1 cellular context compared by ENCODE assay signal in the genomic region with DNA sequence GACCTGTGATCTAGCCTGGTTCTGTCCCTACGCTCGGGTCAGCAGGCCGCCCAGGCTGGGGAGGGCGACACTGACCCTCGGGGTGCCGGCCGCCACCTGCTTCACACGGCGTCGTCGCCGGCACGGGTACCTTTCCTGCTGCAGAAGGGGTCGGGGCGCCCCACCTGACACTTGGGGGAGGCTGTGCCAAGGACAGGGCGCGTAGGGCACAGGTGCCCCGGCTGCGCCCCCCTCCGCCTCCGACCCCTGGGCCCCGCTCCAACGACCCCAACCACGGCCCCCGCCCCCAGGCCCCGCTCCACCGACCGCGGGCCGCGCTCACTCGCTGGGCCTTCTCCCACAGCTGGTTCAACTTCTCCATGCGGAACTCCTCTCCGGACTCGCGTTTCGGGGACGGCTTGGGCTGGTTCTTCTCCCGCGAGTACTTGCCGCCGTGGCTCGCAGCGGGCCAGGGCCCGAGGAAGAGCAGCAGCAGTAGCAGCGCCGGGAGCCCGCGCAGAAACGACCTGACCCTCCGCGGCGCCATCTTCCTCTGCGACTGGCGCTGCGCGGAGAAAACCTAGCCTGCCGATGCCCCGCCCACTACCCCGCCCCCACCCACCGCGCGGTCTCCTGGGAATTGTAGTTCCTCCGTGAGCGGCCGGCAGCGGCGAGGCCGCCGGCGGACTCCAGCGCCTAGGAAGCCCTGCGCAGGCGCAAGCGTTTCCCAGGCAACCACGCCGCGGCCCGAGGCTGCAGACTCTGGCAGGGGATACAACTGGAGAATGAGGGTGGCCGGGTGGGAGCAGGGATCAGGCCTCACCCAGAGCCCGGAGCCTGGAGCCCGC.
TF ChIP-seq lines count a peak whose summit lies in the region.

A gene with protein sequence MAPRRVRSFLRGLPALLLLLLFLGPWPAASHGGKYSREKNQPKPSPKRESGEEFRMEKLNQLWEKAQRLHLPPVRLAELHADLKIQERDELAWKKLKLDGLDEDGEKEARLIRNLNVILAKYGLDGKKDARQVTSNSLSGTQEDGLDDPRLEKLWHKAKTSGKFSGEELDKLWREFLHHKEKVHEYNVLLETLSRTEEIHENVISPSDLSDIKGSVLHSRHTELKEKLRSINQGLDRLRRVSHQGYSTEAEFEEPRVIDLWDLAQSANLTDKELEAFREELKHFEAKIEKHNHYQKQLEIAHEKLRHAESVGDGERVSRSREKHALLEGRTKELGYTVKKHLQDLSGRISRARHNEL (minus strand): TSS at position 536 of the 827 bp plus-strand sequence. CDS start 10 bp downstream, at position 526.

TF ChIP-seq in K562, 482 proteins besides CTCF, POLR2A, EP300 and RAD21 (continued from another document and continues in another):
- TF ChIP-seq, protein P1, sequence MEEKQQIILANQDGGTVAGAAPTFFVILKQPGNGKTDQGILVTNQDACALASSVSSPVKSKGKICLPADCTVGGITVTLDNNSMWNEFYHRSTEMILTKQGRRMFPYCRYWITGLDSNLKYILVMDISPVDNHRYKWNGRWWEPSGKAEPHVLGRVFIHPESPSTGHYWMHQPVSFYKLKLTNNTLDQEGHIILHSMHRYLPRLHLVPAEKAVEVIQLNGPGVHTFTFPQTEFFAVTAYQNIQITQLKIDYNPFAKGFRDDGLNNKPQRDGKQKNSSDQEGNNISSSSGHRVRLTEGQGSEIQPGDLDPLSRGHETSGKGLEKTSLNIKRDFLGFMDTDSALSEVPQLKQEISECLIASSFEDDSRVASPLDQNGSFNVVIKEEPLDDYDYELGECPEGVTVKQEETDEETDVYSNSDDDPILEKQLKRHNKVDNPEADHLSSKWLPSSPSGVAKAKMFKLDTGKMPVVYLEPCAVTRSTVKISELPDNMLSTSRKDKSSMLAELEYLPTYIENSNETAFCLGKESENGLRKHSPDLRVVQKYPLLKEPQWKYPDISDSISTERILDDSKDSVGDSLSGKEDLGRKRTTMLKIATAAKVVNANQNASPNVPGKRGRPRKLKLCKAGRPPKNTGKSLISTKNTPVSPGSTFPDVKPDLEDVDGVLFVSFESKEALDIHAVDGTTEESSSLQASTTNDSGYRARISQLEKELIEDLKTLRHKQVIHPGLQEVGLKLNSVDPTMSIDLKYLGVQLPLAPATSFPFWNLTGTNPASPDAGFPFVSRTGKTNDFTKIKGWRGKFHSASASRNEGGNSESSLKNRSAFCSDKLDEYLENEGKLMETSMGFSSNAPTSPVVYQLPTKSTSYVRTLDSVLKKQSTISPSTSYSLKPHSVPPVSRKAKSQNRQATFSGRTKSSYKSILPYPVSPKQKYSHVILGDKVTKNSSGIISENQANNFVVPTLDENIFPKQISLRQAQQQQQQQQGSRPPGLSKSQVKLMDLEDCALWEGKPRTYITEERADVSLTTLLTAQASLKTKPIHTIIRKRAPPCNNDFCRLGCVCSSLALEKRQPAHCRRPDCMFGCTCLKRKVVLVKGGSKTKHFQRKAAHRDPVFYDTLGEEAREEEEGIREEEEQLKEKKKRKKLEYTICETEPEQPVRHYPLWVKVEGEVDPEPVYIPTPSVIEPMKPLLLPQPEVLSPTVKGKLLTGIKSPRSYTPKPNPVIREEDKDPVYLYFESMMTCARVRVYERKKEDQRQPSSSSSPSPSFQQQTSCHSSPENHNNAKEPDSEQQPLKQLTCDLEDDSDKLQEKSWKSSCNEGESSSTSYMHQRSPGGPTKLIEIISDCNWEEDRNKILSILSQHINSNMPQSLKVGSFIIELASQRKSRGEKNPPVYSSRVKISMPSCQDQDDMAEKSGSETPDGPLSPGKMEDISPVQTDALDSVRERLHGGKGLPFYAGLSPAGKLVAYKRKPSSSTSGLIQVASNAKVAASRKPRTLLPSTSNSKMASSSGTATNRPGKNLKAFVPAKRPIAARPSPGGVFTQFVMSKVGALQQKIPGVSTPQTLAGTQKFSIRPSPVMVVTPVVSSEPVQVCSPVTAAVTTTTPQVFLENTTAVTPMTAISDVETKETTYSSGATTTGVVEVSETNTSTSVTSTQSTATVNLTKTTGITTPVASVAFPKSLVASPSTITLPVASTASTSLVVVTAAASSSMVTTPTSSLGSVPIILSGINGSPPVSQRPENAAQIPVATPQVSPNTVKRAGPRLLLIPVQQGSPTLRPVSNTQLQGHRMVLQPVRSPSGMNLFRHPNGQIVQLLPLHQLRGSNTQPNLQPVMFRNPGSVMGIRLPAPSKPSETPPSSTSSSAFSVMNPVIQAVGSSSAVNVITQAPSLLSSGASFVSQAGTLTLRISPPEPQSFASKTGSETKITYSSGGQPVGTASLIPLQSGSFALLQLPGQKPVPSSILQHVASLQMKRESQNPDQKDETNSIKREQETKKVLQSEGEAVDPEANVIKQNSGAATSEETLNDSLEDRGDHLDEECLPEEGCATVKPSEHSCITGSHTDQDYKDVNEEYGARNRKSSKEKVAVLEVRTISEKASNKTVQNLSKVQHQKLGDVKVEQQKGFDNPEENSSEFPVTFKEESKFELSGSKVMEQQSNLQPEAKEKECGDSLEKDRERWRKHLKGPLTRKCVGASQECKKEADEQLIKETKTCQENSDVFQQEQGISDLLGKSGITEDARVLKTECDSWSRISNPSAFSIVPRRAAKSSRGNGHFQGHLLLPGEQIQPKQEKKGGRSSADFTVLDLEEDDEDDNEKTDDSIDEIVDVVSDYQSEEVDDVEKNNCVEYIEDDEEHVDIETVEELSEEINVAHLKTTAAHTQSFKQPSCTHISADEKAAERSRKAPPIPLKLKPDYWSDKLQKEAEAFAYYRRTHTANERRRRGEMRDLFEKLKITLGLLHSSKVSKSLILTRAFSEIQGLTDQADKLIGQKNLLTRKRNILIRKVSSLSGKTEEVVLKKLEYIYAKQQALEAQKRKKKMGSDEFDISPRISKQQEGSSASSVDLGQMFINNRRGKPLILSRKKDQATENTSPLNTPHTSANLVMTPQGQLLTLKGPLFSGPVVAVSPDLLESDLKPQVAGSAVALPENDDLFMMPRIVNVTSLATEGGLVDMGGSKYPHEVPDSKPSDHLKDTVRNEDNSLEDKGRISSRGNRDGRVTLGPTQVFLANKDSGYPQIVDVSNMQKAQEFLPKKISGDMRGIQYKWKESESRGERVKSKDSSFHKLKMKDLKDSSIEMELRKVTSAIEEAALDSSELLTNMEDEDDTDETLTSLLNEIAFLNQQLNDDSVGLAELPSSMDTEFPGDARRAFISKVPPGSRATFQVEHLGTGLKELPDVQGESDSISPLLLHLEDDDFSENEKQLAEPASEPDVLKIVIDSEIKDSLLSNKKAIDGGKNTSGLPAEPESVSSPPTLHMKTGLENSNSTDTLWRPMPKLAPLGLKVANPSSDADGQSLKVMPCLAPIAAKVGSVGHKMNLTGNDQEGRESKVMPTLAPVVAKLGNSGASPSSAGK (IDR thresholded peaks at IDR 0.05), result peak; percentile 78
- 0 out of 2 replicates have a peak, but pooled peaks have one; percentile 37 for TF ChIP-seq CBX1 (IDR thresholded peaks at IDR 0.05; ENCODE audit: low read depth)
- TF ChIP-seq NFRKB (IDR thresholded peaks at IDR 0.05; ENCODE audit: low read depth), result peak; percentile 55
- TF ChIP-seq HMGN3 (IDR thresholded peaks at IDR 0.05; ENCODE audit: borderline replicate concordance, extremely low read depth, insufficient read length, low read depth, low read length), result peak; percentile 29
- TF ChIP-seq SUPT5H (IDR thresholded peaks at IDR 0.05), result peak; percentile 96
- peak; percentile 77 for TF ChIP-seq SP1 (CRISPR knock-in tag; IDR thresholded peaks at IDR 0.05)
- TF ChIP-seq RBFOX2 (IDR thresholded peaks at IDR 0.05; ENCODE audit: low read depth, low read length), result peak; percentile 95
- TF ChIP-seq DPF2 (IDR thresholded peaks at IDR 0.05), result no peak
- 0 out of 2 replicates have a peak, but pooled peaks have one; percentile 11 for TF ChIP-seq ZNF766 (CRISPR knock-in tag; conservative IDR thresholded peaks at IDR 0.05)
- TF ChIP-seq, protein P2, sequence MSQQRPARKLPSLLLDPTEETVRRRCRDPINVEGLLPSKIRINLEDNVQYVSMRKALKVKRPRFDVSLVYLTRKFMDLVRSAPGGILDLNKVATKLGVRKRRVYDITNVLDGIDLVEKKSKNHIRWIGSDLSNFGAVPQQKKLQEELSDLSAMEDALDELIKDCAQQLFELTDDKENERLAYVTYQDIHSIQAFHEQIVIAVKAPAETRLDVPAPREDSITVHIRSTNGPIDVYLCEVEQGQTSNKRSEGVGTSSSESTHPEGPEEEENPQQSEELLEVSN (IDR thresholded peaks at IDR 0.05; ENCODE audit: borderline replicate concordance in 1 of 2, extremely low read depth in 1 of 2, insufficient read depth in 1 of 2, insufficient read length in 1 of 2, low read depth in 1 of 2, low read length in 1 of 2, poor library complexity in 1 of 2, severe bottlenecking in 1 of 2), result peak; percentile 28 to 66
- no peak for TF ChIP-seq HMG20B (CRISPR knock-in tag; IDR thresholded peaks at IDR 0.05)
- TF ChIP-seq POLR2AphosphoS5 (IDR thresholded peaks at IDR 0.05; ENCODE audit: control insufficient read depth, insufficient read depth, low read depth, low read length), result peak; percentile 86
- TF ChIP-seq ZNF143 (CRISPR knock-in tag; IDR thresholded peaks at IDR 0.05), result peak; percentile 83
- TF ChIP-seq, protein P3, sequence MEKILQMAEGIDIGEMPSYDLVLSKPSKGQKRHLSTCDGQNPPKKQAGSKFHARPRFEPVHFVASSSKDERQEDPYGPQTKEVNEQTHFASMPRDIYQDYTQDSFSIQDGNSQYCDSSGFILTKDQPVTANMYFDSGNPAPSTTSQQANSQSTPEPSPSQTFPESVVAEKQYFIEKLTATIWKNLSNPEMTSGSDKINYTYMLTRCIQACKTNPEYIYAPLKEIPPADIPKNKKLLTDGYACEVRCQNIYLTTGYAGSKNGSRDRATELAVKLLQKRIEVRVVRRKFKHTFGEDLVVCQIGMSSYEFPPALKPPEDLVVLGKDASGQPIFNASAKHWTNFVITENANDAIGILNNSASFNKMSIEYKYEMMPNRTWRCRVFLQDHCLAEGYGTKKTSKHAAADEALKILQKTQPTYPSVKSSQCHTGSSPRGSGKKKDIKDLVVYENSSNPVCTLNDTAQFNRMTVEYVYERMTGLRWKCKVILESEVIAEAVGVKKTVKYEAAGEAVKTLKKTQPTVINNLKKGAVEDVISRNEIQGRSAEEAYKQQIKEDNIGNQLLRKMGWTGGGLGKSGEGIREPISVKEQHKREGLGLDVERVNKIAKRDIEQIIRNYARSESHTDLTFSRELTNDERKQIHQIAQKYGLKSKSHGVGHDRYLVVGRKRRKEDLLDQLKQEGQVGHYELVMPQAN (IDR thresholded peaks at IDR 0.05; ENCODE audit: borderline replicate concordance), result peak; percentile 50; the same call in 1 of the 2 replicates
- no peak for TF ChIP-seq FOXA1 (IDR thresholded peaks at IDR 0.05; ENCODE audit: borderline replicate concordance)
- TF ChIP-seq SIX5 (IDR thresholded peaks at IDR 0.05; ENCODE audit: borderline replicate concordance in 1 of 2, insufficient read depth in 1 of 2, low read depth in 1 of 2, low read length in 2 of 2), result peak; percentile 58 to 65; a peak in 3 of 4 replicates
- TF ChIP-seq, protein P4, sequence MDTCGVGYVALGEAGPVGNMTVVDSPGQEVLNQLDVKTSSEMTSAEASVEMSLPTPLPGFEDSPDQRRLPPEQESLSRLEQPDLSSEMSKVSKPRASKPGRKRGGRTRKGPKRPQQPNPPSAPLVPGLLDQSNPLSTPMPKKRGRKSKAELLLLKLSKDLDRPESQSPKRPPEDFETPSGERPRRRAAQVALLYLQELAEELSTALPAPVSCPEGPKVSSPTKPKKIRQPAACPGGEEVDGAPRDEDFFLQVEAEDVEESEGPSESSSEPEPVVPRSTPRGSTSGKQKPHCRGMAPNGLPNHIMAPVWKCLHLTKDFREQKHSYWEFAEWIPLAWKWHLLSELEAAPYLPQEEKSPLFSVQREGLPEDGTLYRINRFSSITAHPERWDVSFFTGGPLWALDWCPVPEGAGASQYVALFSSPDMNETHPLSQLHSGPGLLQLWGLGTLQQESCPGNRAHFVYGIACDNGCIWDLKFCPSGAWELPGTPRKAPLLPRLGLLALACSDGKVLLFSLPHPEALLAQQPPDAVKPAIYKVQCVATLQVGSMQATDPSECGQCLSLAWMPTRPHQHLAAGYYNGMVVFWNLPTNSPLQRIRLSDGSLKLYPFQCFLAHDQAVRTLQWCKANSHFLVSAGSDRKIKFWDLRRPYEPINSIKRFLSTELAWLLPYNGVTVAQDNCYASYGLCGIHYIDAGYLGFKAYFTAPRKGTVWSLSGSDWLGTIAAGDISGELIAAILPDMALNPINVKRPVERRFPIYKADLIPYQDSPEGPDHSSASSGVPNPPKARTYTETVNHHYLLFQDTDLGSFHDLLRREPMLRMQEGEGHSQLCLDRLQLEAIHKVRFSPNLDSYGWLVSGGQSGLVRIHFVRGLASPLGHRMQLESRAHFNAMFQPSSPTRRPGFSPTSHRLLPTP (IDR thresholded peaks at IDR 0.05; ENCODE audit: borderline replicate concordance, extremely low read depth, insufficient read length), result no peak
- peak; percentile 58 to 79; a peak in 2 of 4 replicates for TF ChIP-seq SIN3A (IDR thresholded peaks at IDR 0.05; ENCODE audit: borderline replicate concordance in 2 of 2, control insufficient read depth in 1 of 2, low read depth in 2 of 2, low read length in 2 of 2)
- TF ChIP-seq, protein P5, sequence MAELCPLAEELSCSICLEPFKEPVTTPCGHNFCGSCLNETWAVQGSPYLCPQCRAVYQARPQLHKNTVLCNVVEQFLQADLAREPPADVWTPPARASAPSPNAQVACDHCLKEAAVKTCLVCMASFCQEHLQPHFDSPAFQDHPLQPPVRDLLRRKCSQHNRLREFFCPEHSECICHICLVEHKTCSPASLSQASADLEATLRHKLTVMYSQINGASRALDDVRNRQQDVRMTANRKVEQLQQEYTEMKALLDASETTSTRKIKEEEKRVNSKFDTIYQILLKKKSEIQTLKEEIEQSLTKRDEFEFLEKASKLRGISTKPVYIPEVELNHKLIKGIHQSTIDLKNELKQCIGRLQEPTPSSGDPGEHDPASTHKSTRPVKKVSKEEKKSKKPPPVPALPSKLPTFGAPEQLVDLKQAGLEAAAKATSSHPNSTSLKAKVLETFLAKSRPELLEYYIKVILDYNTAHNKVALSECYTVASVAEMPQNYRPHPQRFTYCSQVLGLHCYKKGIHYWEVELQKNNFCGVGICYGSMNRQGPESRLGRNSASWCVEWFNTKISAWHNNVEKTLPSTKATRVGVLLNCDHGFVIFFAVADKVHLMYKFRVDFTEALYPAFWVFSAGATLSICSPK (IDR thresholded peaks at IDR 0.05; ENCODE audit: borderline replicate concordance), result no peak
- peak; percentile 96 for TF ChIP-seq TBP (optimal IDR thresholded peaks at IDR 0.05; ENCODE audit: low read depth, low read length)
- peak; percentile 84 for TF ChIP-seq TAF9B (IDR thresholded peaks at IDR 0.05; ENCODE audit: partially characterized antibody)
- no peak for TF ChIP-seq STAT5A (IDR thresholded peaks at IDR 0.05; ENCODE audit: borderline replicate concordance, low read length)
- no peak for TF ChIP-seq ESRRA (IDR thresholded peaks at IDR 0.05; ENCODE audit: borderline replicate concordance, low read depth)
- peak; percentile 89 for TF ChIP-seq ZFX (CRISPR knock-in tag; IDR thresholded peaks at IDR 0.05)
- TF ChIP-seq MYC (IDR thresholded peaks at IDR 0.05; ENCODE audit: low read depth, low read length), result 0 out of 2 replicates have a peak, but pooled peaks have one; percentile 1
- no peak for TF ChIP-seq MYC (CRISPR knock-in tag; IDR thresholded peaks at IDR 0.05; ENCODE audit: borderline replicate concordance, low read depth)
